Comparison of ENCODE assay signal across 16 cellular contexts in genomic region chr6:43338243-43338642, GRCh38. TPM values are rescaled to one million over a fixed set of nuclear protein-coding genes. Genes with fewer than 3 reads are reported as not detected.
DNase-seq lines count a peak whose midpoint lies in the region; ATAC-seq and TF ChIP-seq lines count a peak whose summit lies in the region.
"Had no signal": no experiment of that assay in that cellular context is flagged by ENCODE, and none has a peak within 500 bp of the region (broad histone marks: within the 10 kb centered on the region; RNA-seq: fewer than 3 reads in every experiment).

No MANE protein-coding gene starts in this region.

- H3K4me3 Mint-ChIP-seq in activated T-cell treated with anti-CD3 and anti-CD28 coated beads, Interleukin-2, amount 50 U/mL, for 72 hours, result no peak overlapping the region
- H3K4me3 Mint-ChIP-seq in naive thymus-derived CD8-positive, alpha-beta T cell, result no peak overlapping the region
- H3K4me3 Mint-ChIP-seq in activated T-helper 1 cell treated with anti-CD3 and anti-CD28 coated beads, Interleukin-12 subunit alpha, Interleukin-12 subunit beta, Interleukin-2, Interleukin-4 antibody, amounts not matched to agents 30 ng/mL and 10 ng/mL and 1 ng/mL, durations not matched to agents 14 hours and 24 hours and 36 hours, result no peak overlapping the region
- H3K4me3 Mint-ChIP-seq in neural progenitor cell, result no peak overlapping the region

- no peak overlapping the region for H3K9ac ChIP-seq in neural progenitor cell
- H3K9ac ChIP-seq: SK-N-SH had no signal

- no peaks in the 10 kb centered on the region for H3K36me3 ChIP-seq in neural progenitor cell

- intact Hi-C loops in activated T-helper 1 cell treated with anti-CD3 and anti-CD28 coated beads, Interleukin-12 subunit alpha, Interleukin-12 subunit beta, Interleukin-2, Interleukin-4 antibody, amounts not matched to agents 30 ng/mL and 10 ng/mL and 1 ng/mL, durations not matched to agents 14 hours and 24 hours and 36 hours (cut with micrococcal nuclease), result no loop called here

- no peaks in the 10 kb centered on the region for H3K79me2 ChIP-seq in neural progenitor cell (ENCODE audit: low read depth)

- DNase-seq in activated T-cell treated with anti-CD3 and anti-CD28 coated beads, Interleukin-2, amount 50 U/mL, for 72 hours, result no peak
- DNase-seq in activated T-cell treated with anti-CD3 and anti-CD28 coated beads for 4 hours, result no peak
- DNase-seq in naive thymus-derived CD8-positive, alpha-beta T cell, result no peak
- DNase-seq in activated T-helper 1 cell treated with anti-CD3 and anti-CD28 coated beads, Interleukin-12 subunit alpha, Interleukin-12 subunit beta, Interleukin-2, Interleukin-4 antibody, amounts not matched to agents 30 ng/mL and 10 ng/mL and 1 ng/mL, durations not matched to agents 14 hours and 24 hours and 36 hours (ENCODE audit: low spot score), result no peak
- no peak for DNase-seq in neural progenitor cell (ENCODE audit: low spot score)
- DNase-seq: effector CD8-positive, alpha-beta T cell; heart left ventricle; NCI-H1417; posterior cingulate gyrus; SK-N-SH; stimulated activated CD4-positive, alpha-beta T cell treated with anti-CD3 and anti-CD28 coated beads, Interleukin-4, amount 100 ng/mL, for 4 hours; substantia nigra had no signal

- H3K4me3 ChIP-seq in neural progenitor cell, result no peak overlapping the region
- H3K4me3 ChIP-seq: heart left ventricle had no signal

- peaks cover 10% of the 10 kb centered on the region for H3F3A ChIP-seq in neural progenitor cell (ENCODE audit: low read depth)

- H3K27me3 Mint-ChIP-seq in activated T-cell treated with anti-CD3 and anti-CD28 coated beads, Interleukin-2, amount 50 U/mL, for 72 hours (ENCODE audit: low read depth), result no peaks in the 10 kb centered on the region
- no peaks in the 10 kb centered on the region for H3K27me3 Mint-ChIP-seq in naive thymus-derived CD8-positive, alpha-beta T cell
- H3K27me3 Mint-ChIP-seq in activated T-helper 1 cell treated with anti-CD3 and anti-CD28 coated beads, Interleukin-12 subunit alpha, Interleukin-12 subunit beta, Interleukin-2, Interleukin-4 antibody, amounts not matched to agents 30 ng/mL and 10 ng/mL and 1 ng/mL, durations not matched to agents 14 hours and 24 hours and 36 hours (ENCODE audit: insufficient read depth), result no peaks in the 10 kb centered on the region
- no peaks in the 10 kb centered on the region for H3K27me3 Mint-ChIP-seq in neural progenitor cell (ENCODE audit: insufficient read depth, low read depth)

- no peak overlapping the region for H3K27ac ChIP-seq in neural progenitor cell
- H3K27ac ChIP-seq: heart left ventricle had no signal

- H3K4me1 Mint-ChIP-seq in activated T-cell treated with anti-CD3 and anti-CD28 coated beads, Interleukin-2, amount 50 U/mL, for 72 hours (ENCODE audit: low read depth), result peaks cover 9% of the 10 kb centered on the region
- peaks cover 0 to 7% (median 2%) of the 10 kb centered on the region in 4 donors for H3K4me1 Mint-ChIP-seq in naive thymus-derived CD8-positive, alpha-beta T cell
- H3K4me1 Mint-ChIP-seq in activated T-helper 1 cell treated with anti-CD3 and anti-CD28 coated beads, Interleukin-12 subunit alpha, Interleukin-12 subunit beta, Interleukin-2, Interleukin-4 antibody, amounts not matched to agents 30 ng/mL and 10 ng/mL and 1 ng/mL, durations not matched to agents 14 hours and 24 hours and 36 hours (ENCODE audit: low read depth), result no peaks in the 10 kb centered on the region
- H3K4me1 Mint-ChIP-seq in neural progenitor cell, result no peaks in the 10 kb centered on the region

- H3K27ac Mint-ChIP-seq in activated T-cell treated with anti-CD3 and anti-CD28 coated beads, Interleukin-2, amount 50 U/mL, for 72 hours, result peak overlapping the region; percentile 43
- peak overlapping the region in 7 of 10 donors; percentile 0 to 73 (median 52) for H3K27ac Mint-ChIP-seq in naive thymus-derived CD8-positive, alpha-beta T cell
- no peak overlapping the region for H3K27ac Mint-ChIP-seq in activated T-helper 1 cell treated with anti-CD3 and anti-CD28 coated beads, Interleukin-12 subunit alpha, Interleukin-12 subunit beta, Interleukin-2, Interleukin-4 antibody, amounts not matched to agents 30 ng/mL and 10 ng/mL and 1 ng/mL, durations not matched to agents 14 hours and 24 hours and 36 hours
- H3K27ac Mint-ChIP-seq in neural progenitor cell, result no peak overlapping the region

- H3K9me3 ChIP-seq in neural progenitor cell (ENCODE audit: low read depth), result no peaks in the 10 kb centered on the region
- H3K9me3 ChIP-seq: heart left ventricle, SK-N-SH had no signal

- no peak overlapping the region for H2AFZ ChIP-seq in neural progenitor cell (replicated peaks)

- H3K36me3 Mint-ChIP-seq in activated T-cell treated with anti-CD3 and anti-CD28 coated beads, Interleukin-2, amount 50 U/mL, for 72 hours (ENCODE audit: insufficient read depth in 2 of 2), result peaks cover 4 to 12% of the 10 kb centered on the region in 2 donors
- H3K36me3 Mint-ChIP-seq in naive thymus-derived CD8-positive, alpha-beta T cell, result peaks cover 16 to 72% (median 38%) of the 10 kb centered on the region in 3 donors
- H3K36me3 Mint-ChIP-seq in activated T-helper 1 cell treated with anti-CD3 and anti-CD28 coated beads, Interleukin-12 subunit alpha, Interleukin-12 subunit beta, Interleukin-2, Interleukin-4 antibody, amounts not matched to agents 30 ng/mL and 10 ng/mL and 1 ng/mL, durations not matched to agents 14 hours and 24 hours and 36 hours (ENCODE audit: low read depth), result peaks cover 35% of the 10 kb centered on the region
- H3K36me3 Mint-ChIP-seq in neural progenitor cell, result peaks cover 41% of the 10 kb centered on the region

- H3K9me3 Mint-ChIP-seq in activated T-cell treated with anti-CD3 and anti-CD28 coated beads, Interleukin-2, amount 50 U/mL, for 72 hours, result no peaks in the 10 kb centered on the region
- no peaks in the 10 kb centered on the region for H3K9me3 Mint-ChIP-seq in naive thymus-derived CD8-positive, alpha-beta T cell
- no peaks in the 10 kb centered on the region for H3K9me3 Mint-ChIP-seq in activated T-helper 1 cell treated with anti-CD3 and anti-CD28 coated beads, Interleukin-12 subunit alpha, Interleukin-12 subunit beta, Interleukin-2, Interleukin-4 antibody, amounts not matched to agents 30 ng/mL and 10 ng/mL and 1 ng/mL, durations not matched to agents 14 hours and 24 hours and 36 hours
- H3K9me3 Mint-ChIP-seq in neural progenitor cell, result no peaks in the 10 kb centered on the region

- no peak for TF ChIP-seq CTCF in neural progenitor cell (IDR thresholded peaks at IDR 0.05)

- no peak for ATAC-seq in activated T-cell treated with anti-CD3 and anti-CD28 coated beads, Interleukin-2, amount 50 U/mL, for 72 hours (replicated peaks in 1 of 2)
- peak; percentile 50 for ATAC-seq in GM21717 (IDR thresholded peaks at IDR 0.05; ENCODE audit: unreplicated experiment)
- ATAC-seq in HG03439 (IDR thresholded peaks at IDR 0.05; ENCODE audit: unreplicated experiment), result peak; percentile 38
- ATAC-seq in naive thymus-derived CD8-positive, alpha-beta T cell, result no peak
- no peak for ATAC-seq in HG03139 (IDR thresholded peaks at IDR 0.05; ENCODE audit: unreplicated experiment)
- ATAC-seq: heart left ventricle had no signal

- POLR2A ChIA-PET in naive thymus-derived CD8-positive, alpha-beta T cell (lab: Charles Lee), result no interaction called here

- no peaks in the 10 kb centered on the region for H3K27me3 ChIP-seq in neural progenitor cell
- H3K27me3 ChIP-seq: heart left ventricle had no signal

- no peaks in the 10 kb centered on the region for H3K4me1 ChIP-seq in neural progenitor cell

- peaks cover 6% of the 10 kb centered on the region for H4K20me1 ChIP-seq in neural progenitor cell (ENCODE audit: low read depth)

- no peak overlapping the region for H3K4me2 ChIP-seq in neural progenitor cell
- H3K4me2 ChIP-seq: SK-N-SH had no signal

RNA-seq across cellular contexts. Expression of gene CRIP3, which starts 29.6 kb away (rescaled TPM):
- total RNA-seq in activated T-cell treated with anti-CD3 and anti-CD28 coated beads, Interleukin-2, amount 50 U/mL, for 72 hours, result under 1 TPM; 0.82 to 0.90 TPM
- total RNA-seq in naive thymus-derived CD8-positive, alpha-beta T cell, result 1 to 10 TPM; 4.1 to 5.3 TPM
- not detected for polyA plus RNA-seq in naive thymus-derived CD8-positive, alpha-beta T cell
- not detected in 2 replicates for total RNA-seq in activated T-helper 1 cell treated with anti-CD3 and anti-CD28 coated beads, Interleukin-12 subunit alpha, Interleukin-12 subunit beta, Interleukin-2, Interleukin-4 antibody, amounts not matched to agents 30 ng/mL and 10 ng/mL and 1 ng/mL, durations not matched to agents 14 hours and 24 hours and 36 hours
- total RNA-seq in neural progenitor cell (ENCODE audit: low replicate concordance), result 21.3 and 35.4 TPM in 2 replicates
- total RNA-seq: lung microvascular endothelial cell had no signal
- polyA plus RNA-seq: SK-N-SH had no signal

RNA-seq across cellular contexts. Expression of gene ZNF318, which starts 31.2 kb away (rescaled TPM):
- total RNA-seq in activated T-cell treated with anti-CD3 and anti-CD28 coated beads, Interleukin-2, amount 50 U/mL, for 72 hours, result 10 to 100 TPM; 14.4 to 14.5 TPM
- 10 to 100 TPM; 34.4 to 35.0 TPM for total RNA-seq in naive thymus-derived CD8-positive, alpha-beta T cell
- 1 to 10 TPM; 3.4 to 7.0 (median 5.7) TPM for polyA plus RNA-seq in naive thymus-derived CD8-positive, alpha-beta T cell
- 9.1 and 9.7 TPM in 2 replicates for total RNA-seq in activated T-helper 1 cell treated with anti-CD3 and anti-CD28 coated beads, Interleukin-12 subunit alpha, Interleukin-12 subunit beta, Interleukin-2, Interleukin-4 antibody, amounts not matched to agents 30 ng/mL and 10 ng/mL and 1 ng/mL, durations not matched to agents 14 hours and 24 hours and 36 hours
- total RNA-seq in neural progenitor cell (ENCODE audit: low replicate concordance), result 17.6 TPM in 2 replicates

RNA-seq across cellular contexts. Expression of gene SLC22A7, which starts 40.2 kb away (rescaled TPM):
- total RNA-seq in activated T-cell treated with anti-CD3 and anti-CD28 coated beads, Interleukin-2, amount 50 U/mL, for 72 hours, result not detected
- total RNA-seq in naive thymus-derived CD8-positive, alpha-beta T cell, result not detected
- not detected for polyA plus RNA-seq in naive thymus-derived CD8-positive, alpha-beta T cell
- not detected in 2 replicates for total RNA-seq in activated T-helper 1 cell treated with anti-CD3 and anti-CD28 coated beads, Interleukin-12 subunit alpha, Interleukin-12 subunit beta, Interleukin-2, Interleukin-4 antibody, amounts not matched to agents 30 ng/mL and 10 ng/mL and 1 ng/mL, durations not matched to agents 14 hours and 24 hours and 36 hours
- not detected in 2 replicates for total RNA-seq in neural progenitor cell (ENCODE audit: low replicate concordance)
- total RNA-seq: lung microvascular endothelial cell had no signal
- polyA plus RNA-seq: SK-N-SH had no signal

Comparison
In these comparisons a context has a peak if more than half of its experiments do, and no peak if none do; other contexts are left out.
1. ATAC-seq: peak in GM21717 (single experiment) and HG03439 (single experiment); none in activated T-cell treated with anti-CD3 and anti-CD28 coated beads, Interleukin-2, amount 50 U/mL, for 72 hours (0 of 2), naive thymus-derived CD8-positive, alpha-beta T cell (0 of 2) and HG03139 (single experiment).
2. H3K27ac Mint-ChIP-seq: peak in activated T-cell treated with anti-CD3 and anti-CD28 coated beads, Interleukin-2, amount 50 U/mL, for 72 hours (single experiment) and naive thymus-derived CD8-positive, alpha-beta T cell (7 of 10); none in activated T-helper 1 cell treated with anti-CD3 and anti-CD28 coated beads, Interleukin-12 subunit alpha, Interleukin-12 subunit beta, Interleukin-2, Interleukin-4 antibody, amounts not matched to agents 30 ng/mL and 10 ng/mL and 1 ng/mL, durations not matched to agents 14 hours and 24 hours and 36 hours (single experiment) and neural progenitor cell (single experiment).